ENCODE assay signal across 10 cellular contexts in genomic region chr2:240237609-240238151, GRCh38.
A peak's percentile ranks its signal among the peaks of the same experiment; 100 is the strongest.
DNase-seq lines count a peak whose midpoint lies in the region.
"Had no signal": no experiment of that assay in that cellular context is flagged by ENCODE, and none has a peak within 500 bp of the region (broad histone marks: within the 10 kb centered on the region; RNA-seq: fewer than 3 reads in every experiment).

No MANE protein-coding gene starts in this region.

- no peaks in the 10 kb centered on the region for H3K4me1 ChIP-seq in Karpas-422 (ENCODE audit: low read length)

- no peaks in the 10 kb centered on the region for H3K9me2 ChIP-seq in Karpas-422 (replicated peaks; ENCODE audit: insufficient read depth, low read length)

- no peaks in the 10 kb centered on the region for H3K79me2 ChIP-seq in Karpas-422 (ENCODE audit: low read length)

- no peak overlapping the region for H2AFZ ChIP-seq in Karpas-422 (ENCODE audit: low read length)

- H3K27me3 ChIP-seq in Karpas-422 (ENCODE audit: low read length) (no peaks in the 10 kb centered on the region), H7 (ENCODE audit: control insufficient read depth, insufficient read depth, low read length) (no peaks in the 10 kb centered on the region; the same call in 1 of the 2 replicates)
- H3K27me3 ChIP-seq: cardiac muscle cell had no signal

- no peak overlapping the region for H3K4me2 ChIP-seq in Karpas-422 (ENCODE audit: low read depth, low read length, poor library complexity, severe bottlenecking)

- H4K20me1 ChIP-seq in Karpas-422 (ENCODE audit: insufficient read depth, low read depth, low read length) = no peaks in the 10 kb centered on the region

- no peaks in the 10 kb centered on the region for H3K9me3 ChIP-seq in Karpas-422 (ENCODE audit: low read length)

- H3K36me3 ChIP-seq in Karpas-422 (ENCODE audit: insufficient read depth, low read length) (no peaks in the 10 kb centered on the region), H7 (replicated peaks; ENCODE audit: control insufficient read depth, insufficient read depth, low read length) (no peaks in the 10 kb centered on the region)
- H3K36me3 ChIP-seq: cardiac muscle cell had no signal

- no peak overlapping the region for H3K9ac ChIP-seq in Karpas-422 (ENCODE audit: low read length)

- DNase-seq in activated CD8-positive, alpha-beta memory T cell treated with anti-CD3 and anti-CD28 coated beads for 24 hours = peak; percentile 17
- no peak for DNase-seq in activated CD8-positive, alpha-beta memory T cell treated with anti-CD3 and anti-CD28 coated beads, Interleukin-2, amount 50 U/mL, for 4 hours
- peak; percentile 77 for DNase-seq in cerebellar cortex (ENCODE audit: low spot score)
- peak; percentile 29 for DNase-seq in islet precursor cell
- DNase-seq in ureter (ENCODE audit: low spot score) = peak; percentile 39
- no peak for DNase-seq in Karpas-422
- DNase-seq in DMS53 treated with DMSO at 0.1 percent for 48 hours (lab: John Stamatoyannopoulos, UW; ENCODE audit: unreplicated experiment) = no peak
- DNase-seq in H7 = no peak
- DNase-seq: activated CD8-positive, alpha-beta T cell treated with anti-CD3 and anti-CD28 coated beads for 36 hours had no signal

- no peak overlapping the region for H3K4me3 ChIP-seq in Karpas-422 (ENCODE audit: low read length)
- no peak overlapping the region for H3K4me3 ChIP-seq in H7 (ENCODE audit: insufficient read depth, low read depth, low read length)
- H3K4me3 ChIP-seq: cardiac muscle cell had no signal

- H3K27ac ChIP-seq in Karpas-422 (ENCODE audit: low read length) = no peak overlapping the region
- H3K27ac ChIP-seq: cardiac muscle cell had no signal

Comparison
In these comparisons a context has a peak if more than half of its experiments do, and no peak if none do; other contexts are left out.
1. DNase-seq: peak in activated CD8-positive, alpha-beta memory T cell treated with anti-CD3 and anti-CD28 coated beads for 24 hours (single experiment), cerebellar cortex (single experiment), islet precursor cell (single experiment) and ureter (single experiment); none in activated CD8-positive, alpha-beta memory T cell treated with anti-CD3 and anti-CD28 coated beads, Interleukin-2, amount 50 U/mL, for 4 hours (single experiment), Karpas-422 (single experiment), DMS53 treated with DMSO at 0.1 percent for 48 hours (single experiment) and H7 (single experiment).